Comparison of ENCODE assay signal across 9 cellular contexts in genomic region chr3:155753038-155753647, GRCh38. TPM values are rescaled to one million over a fixed set of nuclear protein-coding genes. Genes with fewer than 3 reads are reported as not detected.
DNase-seq lines count a peak whose midpoint lies in the region; ATAC-seq and TF ChIP-seq lines count a peak whose summit lies in the region.
"Had no signal": no experiment of that assay in that cellular context is flagged by ENCODE, and none has a peak within 500 bp of the region (broad histone marks: within the 10 kb centered on the region; RNA-seq: fewer than 3 reads in every experiment).

No MANE protein-coding gene starts in this region.

- H3K36me3 ChIP-seq in ascending aorta, result no peaks in the 10 kb centered on the region
- H3K36me3 ChIP-seq: HAP-1 had no signal

- in situ Hi-C loops in astrocyte of the spinal cord (cut with HindIII; ENCODE audit: low sequenced_read_pairs), result no loop called here

- H3K36me3 Mint-ChIP-seq in osteocyte (ENCODE audit: unreplicated experiment), result no peaks in the 10 kb centered on the region

- POLR2A ChIA-PET in AG04449 (lab: Yijun Ruan, JAX), result no interaction called here

- H3K27me3 Mint-ChIP-seq in osteocyte (ENCODE audit: unreplicated experiment), result peaks cover under 1% of the 10 kb centered on the region

- CTCF ChIA-PET in AG04449 (lab: Yijun Ruan, JAX), result interaction anchor here (1.2 to 1.3 kb wide), 2 partner anchors 9 to 53 kb away, joined by 3 to 8 read pairs; partner anchors contain the start of gene C3orf33

- no peaks in the 10 kb centered on the region for H3K9me3 ChIP-seq in ascending aorta
- H3K9me3 ChIP-seq: HAP-1 had no signal

- H3K27ac Mint-ChIP-seq in osteocyte (ENCODE audit: unreplicated experiment), result no peak overlapping the region

- no peak overlapping the region for H3K4me3 Mint-ChIP-seq in osteocyte (ENCODE audit: unreplicated experiment)

- no peaks in the 10 kb centered on the region for H3K4me1 ChIP-seq in ascending aorta

- H3K4me1 Mint-ChIP-seq in osteocyte (ENCODE audit: unreplicated experiment), result peaks cover 1% of the 10 kb centered on the region

- no peak overlapping the region for H3K4me3 ChIP-seq in AG04449 (ENCODE audit: low read depth, low read length)
- no peak overlapping the region for H3K4me3 ChIP-seq in astrocyte of the spinal cord (ENCODE audit: low read depth, low read length)
- no peak overlapping the region for H3K4me3 ChIP-seq in ascending aorta
- H3K4me3 ChIP-seq: HAP-1 had no signal

- H3K27me3 ChIP-seq in ascending aorta, result no peaks in the 10 kb centered on the region

- DNase-seq in AG04449 (ENCODE audit: low read depth, low spot score), result no peak
- peak; percentile 31 for DNase-seq in NCI-H1417 treated with DMSO at 0.1 percent for 48 hours (lab: John Stamatoyannopoulos, UW)
- DNase-seq in astrocyte of the spinal cord (ENCODE audit: low read depth, low spot score), result peak; percentile 23
- DNase-seq in osteocyte (ENCODE audit: extremely low spot score, unreplicated experiment), result no peak
- DNase-seq in nucleus accumbens (lab: John Stamatoyannopoulos, UW), result no peak
- no peak for DNase-seq in ascending aorta (ENCODE audit: low spot score in 2 of 2)

- H3K9me3 Mint-ChIP-seq in osteocyte (ENCODE audit: unreplicated experiment), result no peaks in the 10 kb centered on the region

- no peak overlapping the region for H3K27ac ChIP-seq in ascending aorta

- no peak for ATAC-seq in GM21367 (IDR thresholded peaks at IDR 0.05; ENCODE audit: unreplicated experiment)

- intact Hi-C loops in ascending aorta (cut with DNase I), result no loop called here

- TF ChIP-seq CTCF in AG04449 (IDR thresholded peaks at IDR 0.05; ENCODE audit: insufficient read depth, low read length, missing control alignments) (peak; percentile 35), GM12872 (IDR thresholded peaks at IDR 0.05; ENCODE audit: insufficient read depth, low read depth, low read length) (peak; percentile 35; the same call in 1 of the 3 replicates), astrocyte of the spinal cord (IDR thresholded peaks at IDR 0.05; ENCODE audit: low read depth, low read length) (peak; percentile 47), osteocyte (IDR thresholded peaks at IDR 0.05) (peak; percentile 58), ascending aorta (IDR thresholded peaks at IDR 0.05) (peak in 1 of 3 experiments; percentile 5)

RNA-seq across cellular contexts. Expression of gene PLCH1, which starts 8.3 kb away (rescaled TPM):
- not detected in 2 replicates for total RNA-seq in osteocyte
- total RNA-seq in ascending aorta, result not detected

RNA-seq across cellular contexts. Expression of gene C3orf33, which starts 52.9 kb away (rescaled TPM):
- total RNA-seq in osteocyte (3.2 and 3.9 TPM in 2 replicates), ascending aorta (not detected)

Comparison
In these comparisons a context has a peak if more than half of its experiments do, and no peak if none do; other contexts are left out.
1. DNase-seq: peak in NCI-H1417 treated with DMSO at 0.1 percent for 48 hours (single experiment) and astrocyte of the spinal cord (single experiment); none in AG04449 (single experiment), osteocyte (single experiment), nucleus accumbens (0 of 56) and ascending aorta (0 of 2).